In the genomic region with DNA sequence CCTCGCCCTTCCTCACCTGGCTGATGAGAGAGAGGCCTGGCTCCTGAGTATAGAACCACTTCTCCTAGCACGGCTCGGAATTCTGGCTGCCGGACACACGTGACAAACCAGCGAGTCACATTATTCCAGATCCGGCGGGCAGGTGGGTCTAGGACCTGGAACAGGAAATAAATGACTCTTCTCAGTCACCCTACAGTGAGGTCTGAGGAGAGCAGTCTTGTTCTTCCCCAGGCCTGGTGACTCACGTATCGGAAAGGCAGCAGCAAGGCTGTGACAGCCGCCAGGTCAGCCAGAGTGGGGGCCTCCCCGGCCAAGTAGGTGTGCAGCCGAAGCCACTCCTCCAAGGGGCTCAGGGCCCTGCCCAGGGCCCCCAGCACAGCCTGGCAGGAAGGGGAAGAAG, we compare ENCODE assay signal across 12 cellular contexts. TPM values are rescaled to one million over a fixed set of nuclear protein-coding genes. Genes with fewer than 3 reads are reported as not detected.
DNase-seq lines count a peak whose midpoint lies in the region; FAIRE-seq and TF ChIP-seq lines count a peak whose summit lies in the region.
"Had no signal": no experiment of that assay in that cellular context is flagged by ENCODE, and none has a peak within 500 bp of the region (broad histone marks: within the 10 kb centered on the region; RNA-seq: fewer than 3 reads in every experiment).

No MANE protein-coding gene starts in this region.

- H2BK20ac ChIP-seq in H1 (ENCODE audit: low read length): no peak overlapping the region

- H2BK5ac ChIP-seq in H1 (ENCODE audit: low read depth, low read length): no peak overlapping the region

- H3K4me2 ChIP-seq in H1 (ENCODE audit: insufficient read depth in 1 of 2, low read depth in 2 of 2, low read length in 2 of 2) (no peak overlapping the region), skeletal muscle satellite cell (ENCODE audit: low read length) (peak overlapping the region; percentile 42), hepatocyte (no peak overlapping the region), neural progenitor cell (no peak overlapping the region)

- H3K14ac ChIP-seq in H1 (ENCODE audit: insufficient read length): no peak overlapping the region

- H3K9me3 Mint-ChIP-seq in activated CD4-positive, alpha-beta T cell treated with anti-CD3 and anti-CD28 coated beads, Interleukin-2, amount 10 ng/mL, durations not matched to agents 24 days and 14 days: no peaks in the 10 kb centered on the region
- H3K9me3 Mint-ChIP-seq in neural progenitor cell: no peaks in the 10 kb centered on the region

- H3K79me2 ChIP-seq in H1 (ENCODE audit: control insufficient read depth in 1 of 2, insufficient read depth in 2 of 2, low read length in 2 of 2) (peaks cover 0 to 19% of the 10 kb centered on the region in 2 experiments; a peak in 2 of 4 replicates), hepatocyte (peaks cover 36% of the 10 kb centered on the region), neural progenitor cell (ENCODE audit: low read depth) (peaks cover 22% of the 10 kb centered on the region)

- CTCF ChIA-PET in H1 (lab: Charles Lee; ENCODE audit: partially characterized antibody): interaction anchor here (0.6 to 15.6 kb wide), 4 partner anchors 14 to 114 kb away, joined by 3 to 228 read pairs (median 6); a partner anchor contains a TSS

- WGBS in H1 (ENCODE audit: extremely low coverage in 1 of 2, insufficient coverage in 1 of 2, insufficient read length in 1 of 2, insufficient replicate concordance in 2 of 2, low coverage in 1 of 2, low lambda C conversion rate in 2 of 2, missing lambda C conversion rate in 1 of 2), 2 experiments: 95% methylated on average over 12 of the region's 13 CpGs; no CpG with 5 or more reads in 1 of the 2 experiments
- 86% methylated on average over 13 of the region's 13 CpGs for WGBS in hepatocyte (ENCODE audit: low lambda C conversion rate, missing lambda C conversion rate)

- no peak for TF ChIP-seq RAD21 in H1 (IDR thresholded peaks at IDR 0.05 in 1 of 2, conservative IDR thresholded peaks at IDR 0.05 in 1 of 2; ENCODE audit: low read depth in 2 of 2, low read length in 2 of 2)

- H3K27me3 Mint-ChIP-seq in activated CD4-positive, alpha-beta T cell treated with anti-CD3 and anti-CD28 coated beads, Interleukin-2, amount 10 ng/mL, durations not matched to agents 24 days and 14 days: no peaks in the 10 kb centered on the region
- H3K27me3 Mint-ChIP-seq in neural progenitor cell (ENCODE audit: insufficient read depth, low read depth): no peaks in the 10 kb centered on the region

- H3K9ac ChIP-seq in H1 (replicated peaks in 1 of 4; ENCODE audit: extremely low read depth in 1 of 4, low read depth in 3 of 4, low read length in 3 of 4) (no peak overlapping the region), skeletal muscle satellite cell (ENCODE audit: low read depth, low read length) (no peak overlapping the region), neural progenitor cell (no peak overlapping the region)

- H3K27me3 ChIP-seq in H1 (replicated peaks in 1 of 4; ENCODE audit: control insufficient read depth in 3 of 4, extremely low read depth in 1 of 4, insufficient read depth in 3 of 4, low read length in 3 of 4) (no peaks in the 10 kb centered on the region), skeletal muscle satellite cell (ENCODE audit: control insufficient read depth, insufficient read depth, low read length) (no peaks in the 10 kb centered on the region), hepatocyte (no peaks in the 10 kb centered on the region), neural progenitor cell (no peaks in the 10 kb centered on the region)
- H3K27me3 ChIP-seq: right lobe of liver had no signal

- no peak overlapping the region for H3K18ac ChIP-seq in H1 (ENCODE audit: extremely low read depth, low read length)

- H2BK12ac ChIP-seq in H1 (ENCODE audit: low read depth, low read length): no peak overlapping the region

- no peak overlapping the region for H2AFZ ChIP-seq in H1 (ENCODE audit: low read length)
- no peak overlapping the region for H2AFZ ChIP-seq in hepatocyte
- no peak overlapping the region for H2AFZ ChIP-seq in neural progenitor cell (replicated peaks)

- no peak overlapping the region for H3K4ac ChIP-seq in H1 (replicated peaks; ENCODE audit: insufficient read length, low read depth, low read length)

- H3K4me1 Mint-ChIP-seq in activated CD4-positive, alpha-beta T cell treated with anti-CD3 and anti-CD28 coated beads, Interleukin-2, amount 10 ng/mL, durations not matched to agents 24 days and 14 days: peaks cover 29% of the 10 kb centered on the region
- peaks cover 16% of the 10 kb centered on the region for H3K4me1 Mint-ChIP-seq in neural progenitor cell

- H3K56ac ChIP-seq in H1 (replicated peaks; ENCODE audit: insufficient read length, low read depth, low read length): peak overlapping the region; percentile 6

- H3K4me3 ChIP-seq in H1 (ENCODE audit: extremely low read depth in 1 of 4, insufficient read depth in 2 of 4, low read depth in 3 of 4, low read length in 4 of 4) (no peak overlapping the region), skeletal muscle satellite cell (ENCODE audit: low read length) (no peak overlapping the region), hepatocyte (no peak overlapping the region), neural progenitor cell (no peak overlapping the region)
- H3K4me3 ChIP-seq: right lobe of liver had no signal

- no peak overlapping the region for H4K5ac ChIP-seq in H1 (ENCODE audit: insufficient read length, low read depth, low read length)

- DNase-seq in activated CD4-positive, alpha-beta T cell treated with anti-CD3 and anti-CD28 coated beads, Interleukin-2, amount 10 ng/mL, durations not matched to agents 24 days and 14 days: no peak
- no peak for DNase-seq in activated CD4-positive, alpha-beta T cell treated with anti-CD3 and anti-CD28 coated beads, Interleukin-2, amount 50 U/mL, for 48 hours
- DNase-seq in RPMI7951 (ENCODE audit: low read depth) (peak; percentile 49), H1 (ENCODE audit: low read depth in 1 of 2, low spot score in 2 of 2) (no peak), hepatocyte (ENCODE audit: low spot score) (no peak), NCI-H1092 (lab: John Stamatoyannopoulos, UW) (no peak), neural progenitor cell (ENCODE audit: low spot score) (no peak)
- DNase-seq: activated CD4-positive, alpha-beta T cell treated with anti-CD3 and anti-CD28 coated beads, Interleukin-2, amount 50 U/mL, for 1 hour; effector CD8-positive, alpha-beta T cell; stimulated activated CD8-positive, alpha-beta memory T cell treated with anti-CD3 and anti-CD28 coated beads, Interleukin-4, amount 100 ng/mL, for 48 hours had no signal

- POLR2A ChIA-PET in H1 (lab: Charles Lee; ENCODE audit: partially characterized antibody): interaction anchor here (1.4 to 10.3 kb wide), 4 partner anchors 9 to 119 kb away, joined by 3 to 85 read pairs (median 6); a partner anchor contains a TSS

- H3K27ac ChIP-seq in H1 (ENCODE audit: low read depth, low read length) (no peak overlapping the region), hepatocyte (no peak overlapping the region), neural progenitor cell (no peak overlapping the region)
- H3K27ac ChIP-seq: right lobe of liver had no signal

- H4K8ac ChIP-seq in H1 (ENCODE audit: extremely low read depth, insufficient read depth, low read length): no peak overlapping the region

- peak overlapping the region; percentile 72 for H3K4me3 Mint-ChIP-seq in activated CD4-positive, alpha-beta T cell treated with anti-CD3 and anti-CD28 coated beads, Interleukin-2, amount 10 ng/mL, durations not matched to agents 24 days and 14 days
- H3K4me3 Mint-ChIP-seq in neural progenitor cell: no peak overlapping the region

- peak overlapping the region; percentile 35 for H3K27ac Mint-ChIP-seq in activated CD4-positive, alpha-beta T cell treated with anti-CD3 and anti-CD28 coated beads, Interleukin-2, amount 10 ng/mL, durations not matched to agents 24 days and 14 days
- no peak overlapping the region for H3K27ac Mint-ChIP-seq in neural progenitor cell

- peaks cover 5% of the 10 kb centered on the region; the same call in 1 of the 2 replicates for H3K23me2 ChIP-seq in H1 (ENCODE audit: low read depth, low read length)

- peaks cover 4 to 42% (median 16%) of the 10 kb centered on the region in 4 experiments; a peak in 6 of 8 replicates for H3K36me3 ChIP-seq in H1 (ENCODE audit: control insufficient read depth in 2 of 4, insufficient read depth in 4 of 4, low read length in 3 of 4)
- H3K36me3 ChIP-seq in skeletal muscle satellite cell (ENCODE audit: insufficient read depth, low read length): peaks cover 30% of the 10 kb centered on the region
- no peaks in the 10 kb centered on the region for H3K36me3 ChIP-seq in hepatocyte (replicated peaks; ENCODE audit: insufficient read depth, low read depth)
- peaks cover 4% of the 10 kb centered on the region for H3K36me3 ChIP-seq in neural progenitor cell

- peaks cover 3% of the 10 kb centered on the region; the same call in 1 of the 2 replicates for H3K79me1 ChIP-seq in H1 (ENCODE audit: low read depth, low read length)

- no peak for TF ChIP-seq POLR2A in H1 (IDR thresholded peaks at IDR 0.05; ENCODE audit: control extremely low read depth in 1 of 2, low read depth in 2 of 2, low read length in 2 of 2)

- intact Hi-C loops in activated CD4-positive, alpha-beta T cell treated with anti-CD3 and anti-CD28 coated beads, Interleukin-2, amount 10 ng/mL, durations not matched to agents 24 days and 14 days (cut with micrococcal nuclease): no loop called here

- no peak overlapping the region for H2AK5ac ChIP-seq in H1 (ENCODE audit: low read depth, low read length)

- H3K9me2 ChIP-seq in hepatocyte (replicated peaks; ENCODE audit: insufficient read depth): no peaks in the 10 kb centered on the region

- FAIRE-seq in H1 (lab: Jason Lieb, UNC): no peak

- no peak for TF ChIP-seq EP300 in H1 (IDR thresholded peaks at IDR 0.05; ENCODE audit: borderline replicate concordance in 1 of 2, low read depth in 2 of 2, low read length in 2 of 2)

- H4K20me1 ChIP-seq in H1 (replicated peaks in 1 of 2; ENCODE audit: control insufficient read depth in 1 of 2, insufficient read depth in 2 of 2, low read length in 2 of 2): peaks cover 0 to 6% of the 10 kb centered on the region in 2 experiments
- no peaks in the 10 kb centered on the region for H4K20me1 ChIP-seq in hepatocyte (ENCODE audit: insufficient read depth, poor library complexity, severe bottlenecking)
- H4K20me1 ChIP-seq in neural progenitor cell (ENCODE audit: low read depth): no peaks in the 10 kb centered on the region

- H3K4me1 ChIP-seq in H1 (replicated peaks in 1 of 4; ENCODE audit: control insufficient read depth in 3 of 4, insufficient read depth in 4 of 4, low read length in 3 of 4) (peaks cover 0 to 2% (median under 1%) of the 10 kb centered on the region in 4 experiments; a peak in 3 of 7 replicates), skeletal muscle satellite cell (ENCODE audit: control insufficient read depth, insufficient read depth, low read length) (peaks cover 21% of the 10 kb centered on the region), hepatocyte (ENCODE audit: insufficient read depth) (peaks cover 11% of the 10 kb centered on the region), neural progenitor cell (peaks cover 7% of the 10 kb centered on the region)

- TF ChIP-seq CTCF in H1 (IDR thresholded peaks at IDR 0.05; ENCODE audit: control extremely low read depth in 1 of 3, insufficient read depth in 1 of 3, low read depth in 1 of 3, low read length in 3 of 3): no peak
- no peak for TF ChIP-seq CTCF in hepatocyte (IDR thresholded peaks at IDR 0.05; ENCODE audit: poor library complexity)
- no peak for TF ChIP-seq CTCF in neural progenitor cell (IDR thresholded peaks at IDR 0.05)

- H3F3A ChIP-seq in neural progenitor cell (ENCODE audit: low read depth): peaks cover 32% of the 10 kb centered on the region

- no peak overlapping the region for H3K23ac ChIP-seq in H1 (ENCODE audit: insufficient read length)

- peaks cover 44% of the 10 kb centered on the region for H3K36me3 Mint-ChIP-seq in activated CD4-positive, alpha-beta T cell treated with anti-CD3 and anti-CD28 coated beads, Interleukin-2, amount 10 ng/mL, durations not matched to agents 24 days and 14 days (ENCODE audit: low read depth)
- peaks cover 12% of the 10 kb centered on the region for H3K36me3 Mint-ChIP-seq in neural progenitor cell

- no peak overlapping the region for H2BK120ac ChIP-seq in H1 (replicated peaks; ENCODE audit: low read depth, low read length)

- no peak overlapping the region for H2BK15ac ChIP-seq in H1 (ENCODE audit: low read length)

- H3K9me3 ChIP-seq in H1 (ENCODE audit: insufficient read depth in 2 of 2, low read depth in 1 of 2, low read length in 1 of 2) (no peaks in the 10 kb centered on the region), skeletal muscle satellite cell (replicated peaks; ENCODE audit: low read length) (no peaks in the 10 kb centered on the region), hepatocyte (ENCODE audit: low read depth) (no peaks in the 10 kb centered on the region), neural progenitor cell (ENCODE audit: low read depth) (no peaks in the 10 kb centered on the region)
- H3K9me3 ChIP-seq: right lobe of liver had no signal

- no peak overlapping the region for H4K91ac ChIP-seq in H1 (replicated peaks; ENCODE audit: insufficient read length, low read length)

RNA-seq across cellular contexts. Expression of a gene that starts 2.8 kb away (rescaled TPM):
- total RNA-seq in activated CD4-positive, alpha-beta T cell treated with anti-CD3 and anti-CD28 coated beads, Interleukin-2, amount 10 ng/mL, durations not matched to agents 24 days and 14 days: 173 and 181 TPM in 2 replicates
- total RNA-seq in RPMI7951 (2014; rRNA removed; shearing (Covaris generic)): 26.4 and 33.6 TPM in 2 replicates
- 162 and 163 TPM in 2 replicates for total RNA-seq in H1 (2021; fragmentation: NEBNext Ultra II Directional; extraction: Animal tissue kit (Norgen Biotek cat#: 25700))
- 53.5 and 99.3 TPM in 2 replicates for polyA plus RNA-seq in H1 (2011; rRNA removed)
- 38.7 TPM for polyA plus RNA-seq in H1 (2011; cell fraction: cytosol; rRNA removed)
- polyA plus RNA-seq in H1 (2011; cell fraction: nucleus; rRNA removed): 191 TPM
- 141 to 169 TPM (median 165 TPM) in 4 replicates for polyA plus RNA-seq in H1 (2012, experiment 1 of 2)
- polyA plus RNA-seq in H1 (2012, experiment 2 of 2): 254 TPM
- polyA plus RNA-seq in H1 (2013, experiment 1 of 2): 75.9 TPM
- 66.0 TPM for polyA plus RNA-seq in H1 (2013, experiment 2 of 2)
- 123 and 151 TPM in 2 replicates for polyA minus RNA-seq in H1 (2011; rRNA and poly(A)+ RNA removed)
- polyA minus RNA-seq in H1 (2011; cell fraction: cytosol; rRNA and poly(A)+ RNA removed): 89.3 TPM
- 72.5 TPM for polyA minus RNA-seq in H1 (2011; cell fraction: nucleus; rRNA and poly(A)+ RNA removed)
- total RNA-seq in skeletal muscle satellite cell (2012; rRNA removed): 94.8 and 116 TPM in 2 replicates
- 23.3 and 36.6 TPM in 2 replicates for total RNA-seq in hepatocyte
- 51.0 and 59.6 TPM in 2 replicates for polyA plus RNA-seq in hepatocyte
- total RNA-seq in neural progenitor cell (ENCODE audit: low replicate concordance): 34.1 and 66.8 TPM in 2 replicates

RNA-seq across cellular contexts. Expression of a gene that starts 14.0 kb away (rescaled TPM):
- total RNA-seq in activated CD4-positive, alpha-beta T cell treated with anti-CD3 and anti-CD28 coated beads, Interleukin-2, amount 10 ng/mL, durations not matched to agents 24 days and 14 days: 142 and 146 TPM in 2 replicates
- 145 and 164 TPM in 2 replicates for total RNA-seq in RPMI7951 (2014; rRNA removed; shearing (Covaris generic))
- 127 and 132 TPM in 2 replicates for total RNA-seq in H1 (2021; fragmentation: NEBNext Ultra II Directional; extraction: Animal tissue kit (Norgen Biotek cat#: 25700))
- polyA plus RNA-seq in H1 (2011; rRNA removed) (168 and 173 TPM in 2 replicates), hepatocyte (48.7 and 57.9 TPM in 2 replicates)
- polyA plus RNA-seq in H1 (2011; cell fraction: cytosol; rRNA removed): 120 TPM
- 113 TPM for polyA plus RNA-seq in H1 (2011; cell fraction: nucleus; rRNA removed)
- polyA plus RNA-seq in H1 (2012, experiment 1 of 2): 145 to 181 TPM (median 164 TPM) in 4 replicates
- polyA plus RNA-seq in H1 (2012, experiment 2 of 2): 295 TPM
- polyA plus RNA-seq in H1 (2013, experiment 1 of 2): 152 TPM
- 160 TPM for polyA plus RNA-seq in H1 (2013, experiment 2 of 2)
- 71.6 and 92.1 TPM in 2 replicates for polyA minus RNA-seq in H1 (2011; rRNA and poly(A)+ RNA removed)
- 62.2 TPM for polyA minus RNA-seq in H1 (2011; cell fraction: cytosol; rRNA and poly(A)+ RNA removed)
- 26.8 TPM for polyA minus RNA-seq in H1 (2011; cell fraction: nucleus; rRNA and poly(A)+ RNA removed)
- total RNA-seq in skeletal muscle satellite cell (2012; rRNA removed): 46.1 and 49.7 TPM in 2 replicates
- total RNA-seq in hepatocyte (42.9 and 51.9 TPM in 2 replicates), neural progenitor cell (ENCODE audit: low replicate concordance) (105 and 125 TPM in 2 replicates)

RNA-seq across cellular contexts. Expression of a gene that starts 15.6 kb away (rescaled TPM):
- 3.0 and 3.2 TPM in 2 replicates for total RNA-seq in activated CD4-positive, alpha-beta T cell treated with anti-CD3 and anti-CD28 coated beads, Interleukin-2, amount 10 ng/mL, durations not matched to agents 24 days and 14 days
- 0.10 and 0.36 TPM in 2 replicates for total RNA-seq in RPMI7951 (2014; rRNA removed; shearing (Covaris generic))
- total RNA-seq in H1 (2021; fragmentation: NEBNext Ultra II Directional; extraction: Animal tissue kit (Norgen Biotek cat#: 25700)): 1.5 and 2.1 TPM in 2 replicates
- polyA plus RNA-seq in H1 (2011; rRNA removed): 0.82 and 1.1 TPM in 2 replicates
- polyA plus RNA-seq in H1 (2011; cell fraction: cytosol; rRNA removed): 0.93 TPM
- 4.2 TPM for polyA plus RNA-seq in H1 (2011; cell fraction: nucleus; rRNA removed)
- polyA plus RNA-seq in H1 (2012, experiment 1 of 2): 1.3 to 2.1 TPM (median 1.5 TPM) in 4 replicates
- 0.68 TPM for polyA plus RNA-seq in H1 (2012, experiment 2 of 2)
- 0.97 TPM for polyA plus RNA-seq in H1 (2013, experiment 1 of 2)
- polyA plus RNA-seq in H1 (2013, experiment 2 of 2): 0.48 TPM
- 0.15 and 0.95 TPM in 2 replicates for polyA minus RNA-seq in H1 (2011; rRNA and poly(A)+ RNA removed)
- 0.88 TPM for polyA minus RNA-seq in H1 (2011; cell fraction: cytosol; rRNA and poly(A)+ RNA removed)
- 3.4 TPM for polyA minus RNA-seq in H1 (2011; cell fraction: nucleus; rRNA and poly(A)+ RNA removed)
- total RNA-seq in skeletal muscle satellite cell (2012; rRNA removed): 0.22 and 0.25 TPM in 2 replicates
- total RNA-seq in hepatocyte: 1.5 and 3.4 TPM in 2 replicates
- polyA plus RNA-seq in hepatocyte: 2.8 and 5.2 TPM in 2 replicates
- 0.15 and 0.34 TPM in 2 replicates for total RNA-seq in neural progenitor cell (ENCODE audit: low replicate concordance)

RNA-seq across cellular contexts. Expression of a gene that starts 22.3 kb away (rescaled TPM):
- 1.8 and 2.5 TPM in 2 replicates for total RNA-seq in activated CD4-positive, alpha-beta T cell treated with anti-CD3 and anti-CD28 coated beads, Interleukin-2, amount 10 ng/mL, durations not matched to agents 24 days and 14 days
- 0.68 and 0.84 TPM in 2 replicates for total RNA-seq in RPMI7951 (2014; rRNA removed; shearing (Covaris generic))
- 1.6 and 1.9 TPM in 2 replicates for total RNA-seq in H1 (2021; fragmentation: NEBNext Ultra II Directional; extraction: Animal tissue kit (Norgen Biotek cat#: 25700))
- polyA plus RNA-seq in H1 (2011; rRNA removed) (0.78 and 1.00 TPM in 2 replicates), hepatocyte (1.0 and 2.7 TPM in 2 replicates)
- 0.81 TPM for polyA plus RNA-seq in H1 (2011; cell fraction: cytosol; rRNA removed)
- polyA plus RNA-seq in H1 (2011; cell fraction: nucleus; rRNA removed): 0.88 TPM
- 1.3 to 1.9 TPM (median 1.7 TPM) in 4 replicates for polyA plus RNA-seq in H1 (2012, experiment 1 of 2)
- 0.46 TPM for polyA plus RNA-seq in H1 (2012, experiment 2 of 2)
- 0.77 TPM for polyA plus RNA-seq in H1 (2013, experiment 1 of 2)
- polyA plus RNA-seq in H1 (2013, experiment 2 of 2): 0.85 TPM
- 0.85 and 0.88 TPM in 2 replicates for polyA minus RNA-seq in H1 (2011; rRNA and poly(A)+ RNA removed)
- 0.88 TPM for polyA minus RNA-seq in H1 (2011; cell fraction: cytosol; rRNA and poly(A)+ RNA removed)
- 0.90 TPM for polyA minus RNA-seq in H1 (2011; cell fraction: nucleus; rRNA and poly(A)+ RNA removed)
- total RNA-seq in skeletal muscle satellite cell (2012; rRNA removed): 0.44 and 0.76 TPM in 2 replicates
- total RNA-seq in hepatocyte (1.4 and 2.2 TPM in 2 replicates), neural progenitor cell (ENCODE audit: low replicate concordance) (0.49 and 1.2 TPM in 2 replicates)

RNA-seq across cellular contexts. Expression of a gene that starts 22.6 kb away (rescaled TPM):
- total RNA-seq in activated CD4-positive, alpha-beta T cell treated with anti-CD3 and anti-CD28 coated beads, Interleukin-2, amount 10 ng/mL, durations not matched to agents 24 days and 14 days: 189 and 190 TPM in 2 replicates
- 141 and 155 TPM in 2 replicates for total RNA-seq in RPMI7951 (2014; rRNA removed; shearing (Covaris generic))
- total RNA-seq in H1 (2021; fragmentation: NEBNext Ultra II Directional; extraction: Animal tissue kit (Norgen Biotek cat#: 25700)): 54.0 and 59.9 TPM in 2 replicates
- polyA plus RNA-seq in H1 (2011; rRNA removed) (40.7 and 50.2 TPM in 2 replicates), hepatocyte (50.0 and 82.2 TPM in 2 replicates)
- polyA plus RNA-seq in H1 (2011; cell fraction: cytosol; rRNA removed): 41.3 TPM
- 38.2 TPM for polyA plus RNA-seq in H1 (2011; cell fraction: nucleus; rRNA removed)
- polyA plus RNA-seq in H1 (2012, experiment 1 of 2): 38.3 to 62.3 TPM (median 51.4 TPM) in 4 replicates
- polyA plus RNA-seq in H1 (2012, experiment 2 of 2): 29.0 TPM
- 30.4 TPM for polyA plus RNA-seq in H1 (2013, experiment 1 of 2)
- polyA plus RNA-seq in H1 (2013, experiment 2 of 2): 32.2 TPM
- polyA minus RNA-seq in H1 (2011; rRNA and poly(A)+ RNA removed): 16.5 and 20.9 TPM in 2 replicates
- 28.2 TPM for polyA minus RNA-seq in H1 (2011; cell fraction: cytosol; rRNA and poly(A)+ RNA removed)
- 46.1 TPM for polyA minus RNA-seq in H1 (2011; cell fraction: nucleus; rRNA and poly(A)+ RNA removed)
- 42.2 and 44.6 TPM in 2 replicates for total RNA-seq in skeletal muscle satellite cell (2012; rRNA removed)
- total RNA-seq in hepatocyte (83.3 and 84.3 TPM in 2 replicates), neural progenitor cell (ENCODE audit: low replicate concordance) (36.0 and 84.3 TPM in 2 replicates)
